ENCODE assay signal across 20 cellular contexts in genomic region chr1:100168051-100168450, GRCh38. TPM values are rescaled to one million over a fixed set of nuclear protein-coding genes. Genes with fewer than 3 reads are reported as not detected.
DNase-seq lines count a peak whose midpoint lies in the region; ATAC-seq, FAIRE-seq and TF ChIP-seq lines count a peak whose summit lies in the region.
"Had no signal": no experiment of that assay in that cellular context is flagged by ENCODE, and none has a peak within 500 bp of the region (broad histone marks: within the 10 kb centered on the region; RNA-seq: fewer than 3 reads in every experiment).

No MANE protein-coding gene starts in this region.

- no peak for TF ChIP-seq POLR2A in A549 (IDR thresholded peaks at IDR 0.05; ENCODE audit: low read length)

- TF ChIP-seq CTCF in A549 (IDR thresholded peaks at IDR 0.05) (no peak), kidney (IDR thresholded peaks at IDR 0.05; ENCODE audit: borderline replicate concordance, extremely low read depth, insufficient read depth) (no peak)

- FAIRE-seq in A549 (lab: Jason Lieb, UNC): no peak
- FAIRE-seq in G401.6 (lab: Jason Lieb, UNC): peak; percentile 27
- FAIRE-seq in kidney (lab: Jason Lieb, UNC): peak; percentile 35
- FAIRE-seq: GM12891, GM18507, H54 had no signal

- H3K4me1 Mint-ChIP-seq in CD8-positive, alpha-beta memory T cell: no peaks in the 10 kb centered on the region
- H3K4me1 Mint-ChIP-seq: CD4-positive, alpha-beta memory T cell had no signal

- H3K36me3 ChIP-seq in kidney (ENCODE audit: control insufficient read depth in 1 of 2, insufficient read depth in 2 of 2, low read length in 2 of 2): no peaks in the 10 kb centered on the region
- H3K36me3 ChIP-seq in CD8-positive, alpha-beta memory T cell (ENCODE audit: insufficient read depth, low read length): no peaks in the 10 kb centered on the region
- H3K36me3 ChIP-seq: HAP-1 had no signal

- peaks cover 4 to 5% of the 10 kb centered on the region in 2 donors for H3K27me3 Mint-ChIP-seq in CD8-positive, alpha-beta memory T cell

- H3K36me3 Mint-ChIP-seq in CD8-positive, alpha-beta memory T cell: peaks cover 0 to 21% (median 2%) of the 10 kb centered on the region in 3 donors

- TF ChIP-seq RAD21 in A549 (conservative IDR thresholded peaks at IDR 0.05 in 1 of 2, IDR thresholded peaks at IDR 0.05 in 1 of 2): no peak

- no peak for DNase-seq in A549 (ENCODE audit: low read depth in 1 of 2, low spot score in 1 of 2)
- DNase-seq in kidney: no peak
- DNase-seq in anterior cingulate cortex (lab: John Stamatoyannopoulos, UW): no peak
- DNase-seq in GM19238 (ENCODE audit: insufficient read length, low spot score): no peak
- no peak for DNase-seq in CD8-positive, alpha-beta memory T cell
- DNase-seq: 8988T; C1 segment of cervical spinal cord; Caco-2; CD4-positive, alpha-beta memory T cell; DMS 273 treated with DMSO at 0.1 percent for 48 hours; DMS79; EL; GF-D8; GOT3; HFFc6 had no signal

- CTCF ChIA-PET in A549 (lab: Yijun Ruan, JAX): no interaction called here
- CTCF ChIA-PET in CD8-positive, alpha-beta memory T cell (lab: Charles Lee): no interaction called here

- H3K9ac ChIP-seq in kidney (ENCODE audit: low read length in 2 of 2): no peak overlapping the region

- no peak overlapping the region for H3K4me2 ChIP-seq in A549

- no peak overlapping the region for H3K27ac ChIP-seq in A549
- H3K27ac ChIP-seq in kidney (ENCODE audit: low read depth in 2 of 2, low read length in 2 of 2): no peak overlapping the region
- H3K27ac ChIP-seq in CD8-positive, alpha-beta memory T cell (ENCODE audit: low read depth, low read length): no peak overlapping the region

- no peak for ATAC-seq in A549

- H3K4me3 ChIP-seq in A549 (no peak overlapping the region), kidney (ENCODE audit: low read length in 2 of 2) (no peak overlapping the region)
- no peak overlapping the region for H3K4me3 ChIP-seq in CD8-positive, alpha-beta memory T cell (ENCODE audit: low read length)
- H3K4me3 ChIP-seq: HAP-1 had no signal

- WGBS in A549 (ENCODE audit: missing lambda C conversion rate): 93% methylated on average over 2 of the region's 2 CpGs

- H3K4me1 ChIP-seq in A549: no peaks in the 10 kb centered on the region
- no peaks in the 10 kb centered on the region for H3K4me1 ChIP-seq in kidney (ENCODE audit: control insufficient read depth in 1 of 2, insufficient read depth in 1 of 2, low read depth in 1 of 2, low read length in 2 of 2)
- no peaks in the 10 kb centered on the region for H3K4me1 ChIP-seq in CD8-positive, alpha-beta memory T cell (ENCODE audit: insufficient read depth, low read length)
- H3K4me1 ChIP-seq: Caco-2, HAP-1 had no signal

- no peak for TF ChIP-seq EP300 in A549 (IDR thresholded peaks at IDR 0.05)

- H3K9me3 Mint-ChIP-seq in CD8-positive, alpha-beta memory T cell: no peaks in the 10 kb centered on the region
- H3K9me3 Mint-ChIP-seq: HFFc6 had no signal

- H3K4me3 Mint-ChIP-seq in CD8-positive, alpha-beta memory T cell: no peak overlapping the region
- H3K4me3 Mint-ChIP-seq: CD4-positive, alpha-beta memory T cell; HFFc6 had no signal

- POLR2A ChIA-PET in A549 (lab: Yijun Ruan, JAX): no interaction called here
- POLR2A ChIA-PET in CD8-positive, alpha-beta memory T cell (lab: Charles Lee): no interaction called here

- H3K9me3 ChIP-seq in A549 (no peaks in the 10 kb centered on the region), kidney (ENCODE audit: control insufficient read depth in 1 of 2, low read length in 2 of 2) (no peaks in the 10 kb centered on the region)
- H3K9me3 ChIP-seq in CD8-positive, alpha-beta memory T cell (ENCODE audit: low read length): no peaks in the 10 kb centered on the region
- H3K9me3 ChIP-seq: Caco-2, HAP-1 had no signal

- no peaks in the 10 kb centered on the region for H3K27me3 ChIP-seq in CD8-positive, alpha-beta memory T cell (ENCODE audit: insufficient read depth, low read length, poor library complexity, severe bottlenecking)

- intact Hi-C loops in kidney (cut with DNase I): no loop called here

- H3K27ac Mint-ChIP-seq in CD8-positive, alpha-beta memory T cell: no peak overlapping the region
- H3K27ac Mint-ChIP-seq: CD4-positive, alpha-beta memory T cell; HFFc6 had no signal

TF ChIP-seq in A549, 52 proteins besides CTCF, POLR2A, EP300 and RAD21:
- no peak for TF ChIP-seq USF2 (IDR thresholded peaks at IDR 0.05)
- peak; percentile 22 for TF ChIP-seq MAFK (IDR thresholded peaks at IDR 0.05; ENCODE audit: partially characterized antibody)
TF ChIP-seq in A549: peak in this region for 1.

RNA-seq across cellular contexts. Expression of gene LRRC39, which starts 10.0 kb away (rescaled TPM):
- 0.33 and 0.45 TPM in 2 replicates for polyA plus RNA-seq in A549 (2011; rRNA removed)
- polyA plus RNA-seq in A549 (2012; cell fraction: cytosol; rRNA removed): 0.06 and 0.08 TPM in 2 replicates
- polyA plus RNA-seq in A549 (2012; cell fraction: nucleus; rRNA removed): 0.10 and 0.36 TPM in 2 replicates
- polyA plus RNA-seq in A549 (2017; fragmentation: RNase III; extraction: RNeasy Plus Mini Kit Qiagen cat#74134 plus additional on column Dnase treatment): 0.24 to 0.45 TPM (median 0.32 TPM) in 3 replicates
- polyA minus RNA-seq in A549 (2011; rRNA and poly(A)+ RNA removed): 0.12 and 0.19 TPM in 2 replicates
- total RNA-seq in kidney: 0.35 TPM
- polyA plus RNA-seq in kidney (ENCODE audit: insufficient read depth, low read depth, low replicate concordance): 0.45 TPM
- under 1 TPM; 0.53 TPM for total RNA-seq in CD8-positive, alpha-beta memory T cell
- polyA plus RNA-seq in CD8-positive, alpha-beta memory T cell: not detected
- total RNA-seq: Caco-2 had no signal

RNA-seq across cellular contexts. Expression of gene TRMT13, which starts 35.1 kb away (rescaled TPM):
- polyA plus RNA-seq in A549 (2011; rRNA removed): 14.0 and 21.7 TPM in 2 replicates
- 2.3 and 3.4 TPM in 2 replicates for polyA plus RNA-seq in A549 (2012; cell fraction: cytosol; rRNA removed)
- polyA plus RNA-seq in A549 (2012; cell fraction: nucleus; rRNA removed): 1.7 and 3.5 TPM in 2 replicates
- polyA plus RNA-seq in A549 (2017; fragmentation: RNase III; extraction: RNeasy Plus Mini Kit Qiagen cat#74134 plus additional on column Dnase treatment): 9.9 to 12.4 TPM (median 11.6 TPM) in 3 replicates
- polyA minus RNA-seq in A549 (2011; rRNA and poly(A)+ RNA removed): 2.8 and 3.1 TPM in 2 replicates
- total RNA-seq in kidney: 16.9 TPM
- 5.9 TPM for polyA plus RNA-seq in kidney (ENCODE audit: insufficient read depth, low read depth, low replicate concordance)
- 10 to 100 TPM; 24.9 to 27.2 TPM for total RNA-seq in CD8-positive, alpha-beta memory T cell
- polyA plus RNA-seq in CD8-positive, alpha-beta memory T cell: 9.2 TPM

RNA-seq across cellular contexts. Expression of gene SASS6, which starts 35.3 kb away (rescaled TPM):
- polyA plus RNA-seq in A549 (2011; rRNA removed) (3.7 and 4.0 TPM in 2 replicates), A549 (2017; fragmentation: RNase III; extraction: RNeasy Plus Mini Kit Qiagen cat#74134 plus additional on column Dnase treatment) (4.5 to 5.5 TPM (median 5.2 TPM) in 3 replicates), kidney (ENCODE audit: insufficient read depth, low read depth, low replicate concordance) (1.1 TPM)
- polyA plus RNA-seq in A549 (2012; cell fraction: cytosol; rRNA removed): 0.57 and 0.66 TPM in 2 replicates
- 0.44 and 0.83 TPM in 2 replicates for polyA plus RNA-seq in A549 (2012; cell fraction: nucleus; rRNA removed)
- 0.87 and 1.6 TPM in 2 replicates for polyA minus RNA-seq in A549 (2011; rRNA and poly(A)+ RNA removed)
- total RNA-seq in kidney: 2.1 TPM
- 10 to 100 TPM; 12.6 to 13.1 TPM for total RNA-seq in CD8-positive, alpha-beta memory T cell
- 2.0 TPM for polyA plus RNA-seq in CD8-positive, alpha-beta memory T cell
